ENCODE assay signal across 30 cellular contexts in the genomic region with DNA sequence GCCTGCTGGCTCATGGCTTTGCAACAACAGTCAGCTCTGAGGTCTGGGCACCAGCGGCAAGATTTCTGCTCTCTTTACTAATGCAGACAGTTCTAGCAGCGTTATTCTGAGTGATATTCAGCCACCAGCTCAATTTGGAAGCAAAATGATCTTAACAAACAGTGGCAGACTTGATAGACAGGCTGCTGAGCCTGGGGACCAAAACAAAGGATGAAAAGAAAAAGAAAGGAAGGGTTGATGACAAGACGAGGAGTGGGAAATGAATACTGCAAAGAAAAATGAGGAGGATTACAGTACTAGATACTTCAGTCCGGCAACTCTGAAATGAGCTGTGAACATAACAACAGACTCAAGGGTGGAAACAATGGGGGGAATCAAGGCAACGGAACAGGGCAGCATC.
"Had no signal": no experiment of that assay in that cellular context is flagged by ENCODE, and none has a peak within 500 bp of the region (broad histone marks: within the 10 kb centered on the region; RNA-seq: fewer than 3 reads in every experiment).

No MANE protein-coding gene starts in this region.

- H3K4me3 Mint-ChIP-seq: activated B cell treated with CpG ODN at 0.5 μM for 24 hours; activated CD4-positive, alpha-beta memory T cell treated with anti-CD3 and anti-CD28 coated beads for 36 hours; activated CD8-positive, alpha-beta memory T cell treated with anti-CD3 and anti-CD28 coated beads, Interleukin-2, amount 10 ng/mL, durations not matched to agents 7 days and 5 days; activated CD8-positive, alpha-beta T cell treated with anti-CD3 and anti-CD28 coated beads, Interleukin-2, amount 10 ng/mL, durations not matched to agents 7 days and 5 days; activated naive CD4-positive, alpha-beta T cell treated with anti-CD3 and anti-CD28 coated beads for 36 hours; activated naive CD4-positive, alpha-beta T cell treated with anti-CD3 and anti-CD28 coated beads, Interleukin-2, amount 50 U/mL, for 24 hours; activated naive CD8-positive, alpha-beta T cell treated with anti-CD3 and anti-CD28 coated beads for 36 hours; activated naive CD8-positive, alpha-beta T cell treated with anti-CD3 and anti-CD28 coated beads, Interleukin-2, amount 50 U/mL, for 24 hours; activated T-helper 1 cell treated with anti-CD3 and anti-CD28 coated beads, Interleukin-12 subunit alpha, Interleukin-12 subunit beta, Interleukin-2, Interleukin-4 antibody, amounts not matched to agents 30 ng/mL and 10 ng/mL and 1 ng/mL, durations not matched to agents 14 hours and 24 hours and 36 hours; dendritic cell treated with granulocyte-macrophage colony-stimulating factor and Interleukin-4, amounts not matched to agents 40 ng/mL and 50 ng/mL, for 4 days; T-helper 17 cell; T-helper 2 cell treated with Interferon-gamma antibody and Interleukin-4, amounts not matched to agents 5 μg/mL and 100 μg/mL, for 36 hours had no signal

- H3K9me3 Mint-ChIP-seq: activated B cell treated with CpG ODN at 0.5 μM for 24 hours; activated naive CD4-positive, alpha-beta T cell treated with anti-CD3 and anti-CD28 coated beads, Interleukin-2, amount 50 U/mL, for 24 hours; activated T-helper 1 cell treated with anti-CD3 and anti-CD28 coated beads, Interleukin-12 subunit alpha, Interleukin-12 subunit beta, Interleukin-2, Interleukin-4 antibody, amounts not matched to agents 30 ng/mL and 10 ng/mL and 1 ng/mL, durations not matched to agents 14 hours and 24 hours and 36 hours had no signal

- H3K27ac Mint-ChIP-seq: activated B cell treated with CpG ODN at 0.5 μM for 24 hours; activated CD4-positive, alpha-beta memory T cell treated with anti-CD3 and anti-CD28 coated beads for 36 hours; activated CD8-positive, alpha-beta memory T cell treated with anti-CD3 and anti-CD28 coated beads, Interleukin-2, amount 10 ng/mL, durations not matched to agents 7 days and 5 days; activated CD8-positive, alpha-beta T cell treated with anti-CD3 and anti-CD28 coated beads, Interleukin-2, amount 10 ng/mL, durations not matched to agents 7 days and 5 days; activated naive CD4-positive, alpha-beta T cell treated with anti-CD3 and anti-CD28 coated beads for 36 hours; activated naive CD4-positive, alpha-beta T cell treated with anti-CD3 and anti-CD28 coated beads, Interleukin-2, amount 50 U/mL, for 24 hours; activated naive CD8-positive, alpha-beta T cell treated with anti-CD3 and anti-CD28 coated beads for 36 hours; activated naive CD8-positive, alpha-beta T cell treated with anti-CD3 and anti-CD28 coated beads, Interleukin-2, amount 50 U/mL, for 24 hours; activated T-helper 1 cell treated with anti-CD3 and anti-CD28 coated beads, Interleukin-12 subunit alpha, Interleukin-12 subunit beta, Interleukin-2, Interleukin-4 antibody, amounts not matched to agents 30 ng/mL and 10 ng/mL and 1 ng/mL, durations not matched to agents 14 hours and 24 hours and 36 hours; activated T-helper 2 cell treated with anti-CD3 and anti-CD28 coated beads, Interferon-gamma antibody, Interleukin-2, Interleukin-4, amounts not matched to agents 10 μg/mL and 5 μg/mL and 100 μg/mL, durations not matched to agents 14 hours and 24 hours and 36 hours; dendritic cell treated with granulocyte-macrophage colony-stimulating factor and Interleukin-4, amounts not matched to agents 40 ng/mL and 50 ng/mL, for 4 days; T-helper 17 cell; T-helper 2 cell treated with Interferon-gamma antibody and Interleukin-4, amounts not matched to agents 5 μg/mL and 100 μg/mL, for 36 hours had no signal

- H3K4me1 Mint-ChIP-seq: activated B cell treated with CpG ODN at 0.5 μM for 24 hours; activated CD8-positive, alpha-beta memory T cell treated with anti-CD3 and anti-CD28 coated beads, Interleukin-2, amount 10 ng/mL, durations not matched to agents 7 days and 5 days; activated naive CD4-positive, alpha-beta T cell treated with anti-CD3 and anti-CD28 coated beads, Interleukin-2, amount 50 U/mL, for 24 hours; activated naive CD8-positive, alpha-beta T cell treated with anti-CD3 and anti-CD28 coated beads for 36 hours; activated naive CD8-positive, alpha-beta T cell treated with anti-CD3 and anti-CD28 coated beads, Interleukin-2, amount 50 U/mL, for 24 hours; T-helper 17 cell had no signal

- H3K27me3 Mint-ChIP-seq: activated B cell treated with CpG ODN at 0.5 μM for 24 hours; activated CD4-positive, alpha-beta memory T cell treated with anti-CD3 and anti-CD28 coated beads for 36 hours; activated CD8-positive, alpha-beta memory T cell treated with anti-CD3 and anti-CD28 coated beads, Interleukin-2, amount 10 ng/mL, durations not matched to agents 7 days and 5 days; activated naive CD4-positive, alpha-beta T cell treated with anti-CD3 and anti-CD28 coated beads, Interleukin-2, amount 50 U/mL, for 24 hours; activated naive CD8-positive, alpha-beta T cell treated with anti-CD3 and anti-CD28 coated beads for 36 hours; activated naive CD8-positive, alpha-beta T cell treated with anti-CD3 and anti-CD28 coated beads, Interleukin-2, amount 50 U/mL, for 24 hours; dendritic cell treated with granulocyte-macrophage colony-stimulating factor and Interleukin-4, amounts not matched to agents 40 ng/mL and 50 ng/mL, for 4 days; T-helper 17 cell had no signal

- H3K36me3 Mint-ChIP-seq: activated CD8-positive, alpha-beta memory T cell treated with anti-CD3 and anti-CD28 coated beads, Interleukin-2, amount 10 ng/mL, durations not matched to agents 7 days and 5 days; activated naive CD4-positive, alpha-beta T cell treated with anti-CD3 and anti-CD28 coated beads, Interleukin-2, amount 50 U/mL, for 24 hours had no signal

- DNase-seq: activated B cell treated with CpG ODN at 0.5 μM for 24 hours; activated CD4-positive, alpha-beta memory T cell treated with anti-CD3 and anti-CD28 coated beads for 36 hours; activated CD4-positive, alpha-beta T cell treated with anti-CD3 and anti-CD28 coated beads for 48 hours; activated CD8-positive, alpha-beta memory T cell treated with anti-CD3 and anti-CD28 coated beads, Interleukin-2, amount 10 ng/mL, durations not matched to agents 7 days and 5 days; activated CD8-positive, alpha-beta memory T cell treated with anti-CD3 and anti-CD28 coated beads, Interleukin-2, amount 50 U/mL, for 4 hours; activated CD8-positive, alpha-beta T cell treated with anti-CD3 and anti-CD28 coated beads, Interleukin-2, amount 10 ng/mL, durations not matched to agents 7 days and 5 days; activated effector memory CD4-positive, alpha-beta T cell treated with anti-CD3 and anti-CD28 coated beads, Interleukin-2, amount 50 U/mL, for 16 hours; activated naive CD4-positive, alpha-beta T cell treated with anti-CD3 and anti-CD28 coated beads for 36 hours; activated naive CD8-positive, alpha-beta T cell treated with anti-CD3 and anti-CD28 coated beads for 36 hours; activated naive CD8-positive, alpha-beta T cell treated with anti-CD3 and anti-CD28 coated beads, Interleukin-2, amount 50 U/mL, for 24 hours; activated T-cell treated with anti-CD3 and anti-CD28 coated beads, Interleukin-2, amount 50 U/mL, for 1 hour; activated T-cell treated with anti-CD3 and anti-CD28 coated beads, Interleukin-2, amount 50 U/mL, for 48 hours; adrenal gland; aorta; body of pancreas; central memory CD4-positive, alpha-beta T cell; effector memory CD4-positive, alpha-beta T cell; erythroblast; foreskin keratinocyte; gastrocnemius medialis; heart right ventricle; T-helper 1 cell; T-helper 17 cell; T1000; WERI-Rb-1 had no signal
